8 cellular contexts compared by ENCODE assay signal in the genomic region with DNA sequence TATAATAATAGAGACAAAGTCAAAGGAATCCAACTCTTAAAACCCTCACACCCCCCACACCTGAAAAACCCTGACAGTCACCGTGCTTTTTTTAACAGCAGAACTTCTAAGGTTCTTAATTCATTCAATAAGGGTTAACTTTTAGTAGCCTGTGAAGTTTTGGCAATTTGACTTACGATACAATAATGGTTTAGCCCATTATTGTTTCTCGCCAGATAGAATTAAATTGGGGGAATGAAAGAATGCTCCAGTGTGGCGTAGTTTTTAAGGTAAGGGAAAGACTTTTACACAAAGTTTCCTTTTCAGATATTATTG. TPM values are rescaled to one million over a fixed set of nuclear protein-coding genes. Genes with fewer than 3 reads are reported as not detected.
DNase-seq lines count a peak whose midpoint lies in the region; ATAC-seq and TF ChIP-seq lines count a peak whose summit lies in the region.

No MANE protein-coding gene starts in this region.

- BruUV-seq in Panc1 (replicated peaks; lab: Mats Ljungman, UMichigan), result no TSS peak

- intact Hi-C loops in Panc1 (cut with micrococcal nuclease; ENCODE audit: unreplicated experiment), result loop anchor here (10.0 kb wide), 1 partner anchor 141 kb away; no protein-coding TSS in a partner anchor

- peak; percentile 24 for ATAC-seq in GM21723 (IDR thresholded peaks at IDR 0.05; ENCODE audit: unreplicated experiment)
- 0 out of 2 replicates have a peak, but pooled peaks have one; percentile 28 for ATAC-seq in Panc1
- ATAC-seq in HG02610 (IDR thresholded peaks at IDR 0.05; ENCODE audit: unreplicated experiment), result no peak

- H3K27ac ChIP-seq in Panc1 (ENCODE audit: low read length), result peak overlapping the region; percentile 92

- H3K9ac ChIP-seq in skeletal muscle satellite cell (ENCODE audit: low read depth, low read length), result peak overlapping the region; percentile 97

- CTCF ChIA-PET in Panc1 (lab: Charles Lee), result no interaction called here

- H3K4me3 ChIP-seq in Panc1 (ENCODE audit: low read depth in 2 of 2, low read length in 2 of 2) (peak overlapping the region; percentile 89 to 91), fibroblast of pulmonary artery (replicated peaks; ENCODE audit: low read depth, low read length) (peak overlapping the region; percentile 88), skeletal muscle satellite cell (ENCODE audit: low read length) (peak overlapping the region; percentile 99)

- DNase-seq in Panc1 (ENCODE audit: low read depth, low spot score) (no peak), fibroblast of pulmonary artery (ENCODE audit: low read depth) (no peak), DMS53 (lab: John Stamatoyannopoulos, UW) (no peak), NCI-H1694 treated with DMSO at 0.1 percent for 48 hours (lab: John Stamatoyannopoulos, UW) (no peak), kidney tubule cell (ENCODE audit: low spot score) (no peak)

- POLR2A ChIA-PET in Panc1 (lab: Charles Lee), result no interaction called here

- in situ Hi-C loops in Panc1 (cut with HindIII; ENCODE audit: low pct_unique_long_range_greater_than_20kb, low sequenced_read_pairs), result no loop called here

- H3K36me3 ChIP-seq in Panc1 (ENCODE audit: control insufficient read depth, insufficient read depth, low read length), result peaks cover 16% of the 10 kb centered on the region
- peaks cover 5% of the 10 kb centered on the region for H3K36me3 ChIP-seq in skeletal muscle satellite cell (ENCODE audit: insufficient read depth, low read length)

- no peak for TF ChIP-seq CTCF in Panc1 (IDR thresholded peaks at IDR 0.05)
- no peak for TF ChIP-seq CTCF in fibroblast of pulmonary artery (IDR thresholded peaks at IDR 0.05; ENCODE audit: low read length, missing control alignments)

- H3K4me1 ChIP-seq in Panc1 (ENCODE audit: control insufficient read depth, insufficient read depth, low read length) (no peaks in the 10 kb centered on the region; the same call in 1 of the 2 replicates), skeletal muscle satellite cell (ENCODE audit: control insufficient read depth, insufficient read depth, low read length) (peaks cover 25% of the 10 kb centered on the region)

- H3K9me3 ChIP-seq in Panc1 (ENCODE audit: control insufficient read depth, insufficient read depth, low read depth, low read length) (no peaks in the 10 kb centered on the region), skeletal muscle satellite cell (replicated peaks; ENCODE audit: low read length) (no peaks in the 10 kb centered on the region)

- H3K27me3 ChIP-seq in Panc1 (ENCODE audit: control insufficient read depth, insufficient read depth, low read length) (no peaks in the 10 kb centered on the region), skeletal muscle satellite cell (ENCODE audit: control insufficient read depth, insufficient read depth, low read length) (no peaks in the 10 kb centered on the region)

- H3K4me2 ChIP-seq in skeletal muscle satellite cell (ENCODE audit: low read length), result peak overlapping the region; percentile 84

RNA-seq across cellular contexts. Expression of a gene that starts 0.6 kb away (rescaled TPM):
- total RNA-seq in Panc1 (2021; ENCODE audit: unreplicated experiment), result 22.5 TPM
- polyA plus RNA-seq in Panc1 (2012; ENCODE audit: insufficient read length), result 13.7 TPM
- 18.6 and 30.4 TPM in 2 replicates for total RNA-seq in skeletal muscle satellite cell (2012; rRNA removed)

RNA-seq across cellular contexts. Expression of a gene that starts 59.8 kb away (rescaled TPM):
- total RNA-seq in Panc1 (2021; ENCODE audit: unreplicated experiment), result 0.85 TPM
- 0.58 TPM for polyA plus RNA-seq in Panc1 (2012; ENCODE audit: insufficient read length)
- total RNA-seq in skeletal muscle satellite cell (2012; rRNA removed), result 0.66 and 0.76 TPM in 2 replicates
